Comparison of ENCODE assay signal across 8 cellular contexts in genomic region chr2:159516241-159516758, GRCh38.
DNase-seq lines count a peak whose midpoint lies in the region; ATAC-seq, FAIRE-seq and TF ChIP-seq lines count a peak whose summit lies in the region.

No MANE protein-coding gene starts in this region.

- ATAC-seq in GM21381 (IDR thresholded peaks at IDR 0.05; ENCODE audit: unreplicated experiment) = peak; percentile 91
- peak; percentile 81 for ATAC-seq in HG03571 (IDR thresholded peaks at IDR 0.05; ENCODE audit: unreplicated experiment)
- ATAC-seq in K562 = peak; percentile 85

- TF ChIP-seq RAD21 in K562 (CRISPR knock-in tag; conservative IDR thresholded peaks at IDR 0.05 in 1 of 2, IDR thresholded peaks at IDR 0.05 in 1 of 2) = peak; percentile 27 to 45; a peak in 2 of 4 replicates

- no peaks in the 10 kb centered on the region for H3K36me3 ChIP-seq in K562 (ENCODE audit: control insufficient read depth, insufficient read depth, low read length)

- no peaks in the 10 kb centered on the region for H3K27me3 ChIP-seq in K562 (ENCODE audit: control insufficient read depth in 2 of 2, insufficient read depth in 2 of 2, low read length in 2 of 2)

- peak overlapping the region; percentile 76 for H3K27ac ChIP-seq in K562 (ENCODE audit: extremely low read depth, low read depth, low read length)

- peak overlapping the region; percentile 20 for H3K4me3 ChIP-seq in K562

- POLR2A ChIA-PET in K562 (lab: Yijun Ruan, JAX) = interaction anchor here (1.4 kb wide), 1 partner anchor 9 kb away, joined by 3 read pairs; no protein-coding TSS in a partner anchor

- no peaks in the 10 kb centered on the region for H4K20me1 ChIP-seq in K562 (replicated peaks; ENCODE audit: control insufficient read depth, insufficient read depth, low read length)

- peak in 1 of 3 experiments; percentile 35; a peak in 1 of 6 replicates for TF ChIP-seq CTCF in K562 (IDR thresholded peaks at IDR 0.05 in 2 of 3, conservative IDR thresholded peaks at IDR 0.05 in 1 of 3; ENCODE audit: insufficient read depth in 2 of 3, low read depth in 1 of 3, low read length in 3 of 3)

- intact Hi-C loops in K562 (cut with micrococcal nuclease) = loop anchor here (1.0 to 5.0 kb wide), 2 partner anchors 101 to 196 kb away; partner anchors contain the start of genes BAZ2B and MARCHF7

- CTCF ChIA-PET in K562 (lab: Yijun Ruan, JAX; ENCODE audit: low intra/inter-chr PET ratio) = interaction anchor here (1.2 kb wide), 1 partner anchor 196 kb away, joined by 4 read pairs; the partner anchor contains the start of gene MARCHF7

- BruUV-seq in K562 (replicated peaks; lab: Mats Ljungman, UMichigan) = TSS peak; percentile 39

- H3K9ac ChIP-seq in K562 (ENCODE audit: insufficient read depth in 1 of 2, low read depth in 2 of 2, low read length in 2 of 2) = peak overlapping the region in 1 of 2 experiments; percentile 59; a peak in 2 of 4 replicates

- peak overlapping the region; percentile 96 for H2AFZ ChIP-seq in K562 (ENCODE audit: low read depth, low read length)

- TF ChIP-seq POLR2A in K562 (conservative IDR thresholded peaks at IDR 0.05) = no peak

- WGBS in K562 (ENCODE audit: insufficient coverage, low coverage, missing lambda C conversion rate) = 15% methylated on average over 6 of the region's 6 CpGs

- H3K4me1 ChIP-seq in K562 (replicated peaks in 1 of 2; ENCODE audit: control insufficient read depth in 2 of 2, insufficient read depth in 2 of 2, low read length in 2 of 2) = peaks cover 0 to 7% of the 10 kb centered on the region in 2 experiments; a peak in 1 of 5 replicates

- no peaks in the 10 kb centered on the region for H3K79me2 ChIP-seq in K562 (ENCODE audit: control insufficient read depth, insufficient read depth, low read length)

- TF ChIP-seq EP300 in K562 (IDR thresholded peaks at IDR 0.05; ENCODE audit: low read length) = no peak

- DNase-seq in GF-D8 (lab: John Stamatoyannopoulos, UW) (peak; percentile 51), NCI-H774 (lab: John Stamatoyannopoulos, UW) (peak; percentile 92), K562 (ENCODE audit: extremely low read depth in 1 of 4, low spot score in 3 of 4) (peak in 2 of 4 experiments; percentile 20 to 26), inferior parietal cortex (ENCODE audit: extremely low spot score) (peak; percentile 48), smooth muscle cell of the brain vasculature (ENCODE audit: low read depth, low spot score) (peak; percentile 17)
- no peak for DNase-seq in effector CD8-positive, alpha-beta T cell (lab: John Stamatoyannopoulos, UW)

- peak; percentile 32 for FAIRE-seq in K562 (lab: Jason Lieb, UNC)

- H3K9me3 ChIP-seq in K562 (replicated peaks; ENCODE audit: control insufficient read depth, insufficient read depth, low read depth, low read length) = no peaks in the 10 kb centered on the region

- in situ Hi-C loops in K562 (cut with MboI) = no loop called here

- H3K9me1 ChIP-seq in K562 (ENCODE audit: control insufficient read depth, insufficient read depth, low read length) = no peaks in the 10 kb centered on the region

- peak overlapping the region; percentile 76 for H3K4me2 ChIP-seq in K562 (ENCODE audit: insufficient read depth, low read length)

TF ChIP-seq in K562, 482 proteins besides CTCF, POLR2A, EP300 and RAD21 (continues in another document):
- TF ChIP-seq TGIF2 (CRISPR knock-in tag; IDR thresholded peaks at IDR 0.05) (no peak), ZBTB7A (IDR thresholded peaks at IDR 0.05; ENCODE audit: borderline replicate concordance, control insufficient read depth, low read depth, low read length) (no peak), ZNF639 (CRISPR knock-in tag; conservative IDR thresholded peaks at IDR 0.05 in 1 of 2, IDR thresholded peaks at IDR 0.05 in 1 of 2) (no peak), MTA1 (IDR thresholded peaks at IDR 0.05; ENCODE audit: borderline replicate concordance) (0 out of 2 replicates have a peak, but pooled peaks have one; percentile 21), TOE1 (IDR thresholded peaks at IDR 0.05; ENCODE audit: borderline replicate concordance) (peak; percentile 50; the same call in 1 of the 2 replicates), TOE1 (CRISPR knock-in tag; IDR thresholded peaks at IDR 0.05; ENCODE audit: borderline replicate concordance, low read depth) (no peak), ZNF239 (CRISPR knock-in tag; IDR thresholded peaks at IDR 0.05) (peak; percentile 38; the same call in 1 of the 2 replicates)
- TF ChIP-seq, protein P1, sequence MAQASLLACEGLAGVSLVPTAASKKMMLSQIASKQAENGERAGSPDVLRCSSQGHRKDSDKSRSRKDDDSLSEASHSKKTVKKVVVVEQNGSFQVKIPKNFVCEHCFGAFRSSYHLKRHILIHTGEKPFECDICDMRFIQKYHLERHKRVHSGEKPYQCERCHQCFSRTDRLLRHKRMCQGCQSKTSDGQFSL (CRISPR knock-in tag; IDR thresholded peaks at IDR 0.05) = no peak
- TF ChIP-seq, protein P1 (tag; IDR thresholded peaks at IDR 0.05) = no peak
- TF ChIP-seq, protein P2, sequence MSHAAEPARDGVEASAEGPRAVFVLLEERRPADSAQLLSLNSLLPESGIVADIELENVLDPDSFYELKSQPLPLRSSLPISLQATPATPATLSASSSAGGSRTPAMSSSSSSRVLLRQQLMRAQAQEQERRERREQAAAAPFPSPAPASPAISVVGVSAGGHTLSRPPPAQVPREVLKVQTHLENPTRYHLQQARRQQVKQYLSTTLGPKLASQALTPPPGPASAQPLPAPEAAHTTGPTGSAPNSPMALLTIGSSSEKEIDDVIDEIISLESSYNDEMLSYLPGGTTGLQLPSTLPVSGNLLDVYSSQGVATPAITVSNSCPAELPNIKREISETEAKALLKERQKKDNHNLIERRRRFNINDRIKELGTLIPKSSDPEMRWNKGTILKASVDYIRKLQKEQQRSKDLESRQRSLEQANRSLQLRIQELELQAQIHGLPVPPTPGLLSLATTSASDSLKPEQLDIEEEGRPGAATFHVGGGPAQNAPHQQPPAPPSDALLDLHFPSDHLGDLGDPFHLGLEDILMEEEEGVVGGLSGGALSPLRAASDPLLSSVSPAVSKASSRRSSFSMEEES (CRISPR knock-in tag; IDR thresholded peaks at IDR 0.05) = peak; percentile 82
